ENCODE assay signal across 25 cellular contexts in genomic region chrX:98289726-98290125, GRCh38.
"Had no signal": no experiment of that assay in that cellular context is flagged by ENCODE, and none has a peak within 500 bp of the region (broad histone marks: within the 10 kb centered on the region; RNA-seq: fewer than 3 reads in every experiment).

No MANE protein-coding gene starts in this region.

- H3K9me3 ChIP-seq: colonic mucosa, esophagus muscularis mucosa, gastroesophageal sphincter, heart left ventricle, lower lobe of right lung, neutrophil, pancreas, right lobe of liver, stomach, thyroid gland, vagina had no signal

- H3K27ac Mint-ChIP-seq: dendritic cell treated with granulocyte-macrophage colony-stimulating factor and Interleukin-4, amounts not matched to agents 40 ng/mL and 50 ng/mL, for 4 days; natural killer cell had no signal

- H3K4me2 ChIP-seq: hepatocyte had no signal

- H3K4me3 ChIP-seq: colonic mucosa, esophagus muscularis mucosa, gastroesophageal sphincter, heart left ventricle, hepatocyte, lower lobe of right lung, pancreas, right lobe of liver, stomach, thyroid gland, vagina had no signal

- DNase-seq: colonic mucosa; effector CD8-positive, alpha-beta T cell; heart left ventricle; left ventricle myocardium superior; lower lobe of right lung; natural killer cell; pancreas; retina; right lobe of liver; small intestine; stimulated activated CD4-positive, alpha-beta T cell treated with anti-CD3 and anti-CD28 coated beads, Interleukin-1b, Interleukin-23, amount 100 ng/mL, for 48 hours; stimulated activated CD4-positive, alpha-beta T cell treated with anti-CD3 and anti-CD28 coated beads, Interleukin-4, amount 100 ng/mL, for 1 hour; stimulated activated CD8-positive, alpha-beta memory T cell treated with anti-CD3 and anti-CD28 coated beads, Interleukin-4, amount 100 ng/mL, for 48 hours; stimulated activated naive CD4-positive, alpha-beta T cell; stomach; thyroid gland had no signal

- FAIRE-seq: endothelial cell of umbilical vein, keratinocyte, pancreas, small intestine had no signal

- H3K27ac ChIP-seq: colonic mucosa, esophagus muscularis mucosa, foreskin keratinocyte, gastroesophageal sphincter, heart left ventricle, hepatocyte, lower lobe of right lung, neutrophil, pancreas, right lobe of liver, stomach, thyroid gland, vagina had no signal

- H3K4me1 ChIP-seq: colonic mucosa, esophagus muscularis mucosa, foreskin keratinocyte, gastroesophageal sphincter, heart left ventricle, lower lobe of right lung, pancreas, right lobe of liver, stomach, thyroid gland, vagina had no signal

- H3K79me2 ChIP-seq: hepatocyte had no signal

- H3K4me3 Mint-ChIP-seq: dendritic cell treated with granulocyte-macrophage colony-stimulating factor and Interleukin-4, amounts not matched to agents 40 ng/mL and 50 ng/mL, for 4 days; natural killer cell had no signal

- H3K27me3 ChIP-seq: colonic mucosa, esophagus muscularis mucosa, foreskin keratinocyte, gastroesophageal sphincter, heart left ventricle, hepatocyte, neutrophil, pancreas, right lobe of liver, thyroid gland, vagina had no signal

- H3K27me3 Mint-ChIP-seq: dendritic cell treated with granulocyte-macrophage colony-stimulating factor and Interleukin-4, amounts not matched to agents 40 ng/mL and 50 ng/mL, for 4 days had no signal

- H3K36me3 Mint-ChIP-seq: natural killer cell had no signal

- H3K36me3 ChIP-seq: colonic mucosa, esophagus muscularis mucosa, gastroesophageal sphincter, heart left ventricle, lower lobe of right lung, neutrophil, pancreas, right lobe of liver, stomach, thyroid gland, vagina had no signal

- H2AFZ ChIP-seq: hepatocyte had no signal

- H3K4me1 Mint-ChIP-seq: natural killer cell had no signal

- ATAC-seq: foreskin keratinocyte, gastroesophageal sphincter, heart left ventricle, left ventricle myocardium superior, lower lobe of right lung, natural killer cell, pancreas, right lobe of liver had no signal
